Comparison of ENCODE assay signal across 8 cellular contexts in genomic region chr1:108746382-108747127, GRCh38. TPM values are rescaled to one million over a fixed set of nuclear protein-coding genes. Genes with fewer than 3 reads are reported as not detected.
A peak's percentile ranks its signal among the peaks of the same experiment; 100 is the strongest.
DNase-seq lines count a peak whose midpoint lies in the region; ATAC-seq, FAIRE-seq and TF ChIP-seq lines count a peak whose summit lies in the region.

STXBP3 (plus strand) TSS chr1:108746674; CDS start chr1:108746738, 64 bp downstream.

- H3K27me3 ChIP-seq in prostate gland (replicated peaks; ENCODE audit: insufficient read depth): no peaks in the 10 kb centered on the region

- peak within 1 kb of the TSS; percentile 98 to 99 for H3K27ac ChIP-seq in prostate gland

- intact Hi-C loops in T-helper 1 cell treated with Interleukin-12 subunit alpha and Interleukin-12 subunit beta and Interleukin-4 antibody, amounts not matched to agents 30 ng/mL and 1 ng/mL, for 36 hours (cut with micrococcal nuclease): loop anchor here (1.0 to 5.0 kb wide), 18 partner anchors 42 to 746 kb away; partner anchors contain the start of genes CLCC1, CYB561D1, PSMA5 and SARS1
- intact Hi-C loops in left cardiac atrium (cut with DNase I): loop anchor here in 1 of 2 donors (5.0 kb wide), 1 partner anchor 54 kb away; the partner anchor contains the start of gene PRPF38B
- intact Hi-C loops in prostate gland (cut with DNase I): loop anchor here (5.0 to 10.0 kb wide), 3 partner anchors 52 to 128 kb away; partner anchors contain the start of genes GPSM2 and PRPF38B

- ATAC-seq in HG02852 (IDR thresholded peaks at IDR 0.05; ENCODE audit: unreplicated experiment) (peak; percentile 91), left cardiac atrium (peak; percentile 97 to 98)

- DNase-seq in GM12891 (ENCODE audit: insufficient read length, low spot score): peak; percentile 81
- peak; percentile 98 for DNase-seq in NCI-H146 (lab: John Stamatoyannopoulos, UW)
- peak; percentile 98 for DNase-seq in amniotic stem cell (lab: John Stamatoyannopoulos, UW)
- peak; percentile 99 for DNase-seq in left cardiac atrium
- peak; percentile 97 for DNase-seq in prostate gland (ENCODE audit: low spot score)
- peak; percentile 99 for DNase-seq in urothelium cell line (ENCODE audit: low spot score)

- H3K36me3 ChIP-seq in prostate gland: no peaks in the 10 kb centered on the region

- peak; percentile 93 to 98 (median 97) for TF ChIP-seq CTCF in prostate gland (IDR thresholded peaks at IDR 0.05)

- no peaks in the 10 kb centered on the region for H3K9me3 ChIP-seq in prostate gland

- FAIRE-seq in GM12891 (lab: Jason Lieb, UNC): peak; percentile 100
- peak; percentile 99 for FAIRE-seq in urothelium cell line (lab: Jason Lieb, UNC)

- TF ChIP-seq POLR2A in GM12891 (IDR thresholded peaks at IDR 0.05; ENCODE audit: low read depth, low read length) (peak; percentile 90), prostate gland (IDR thresholded peaks at IDR 0.05) (peak; percentile 100)

- H3K4me1 ChIP-seq in prostate gland (replicated peaks): no peaks in the 10 kb centered on the region

- WGBS in prostate gland: under 1% methylated on average over 54 of the region's 71 CpGs

- peak within 1 kb of the TSS; percentile 91 to 94 for H3K4me3 ChIP-seq in prostate gland

TF ChIP-seq in GM12891, 5 proteins besides CTCF, POLR2A, EP300 and RAD21:
- TF ChIP-seq PAX5 (IDR thresholded peaks at IDR 0.05; ENCODE audit: insufficient read depth, low read length, severe bottlenecking): peak; percentile 11
- peak; percentile 83 for TF ChIP-seq TAF1 (IDR thresholded peaks at IDR 0.05; ENCODE audit: low read depth, low read length)
- peak; percentile 93 for TF ChIP-seq POLR2AphosphoS5 (IDR thresholded peaks at IDR 0.05; ENCODE audit: low read depth, low read length)
- TF ChIP-seq SPI1 (IDR thresholded peaks at IDR 0.05; ENCODE audit: low read depth, low read length): no peak
- no peak; the same call in 1 of the 2 replicates for TF ChIP-seq POU2F2 (IDR thresholded peaks at IDR 0.05; ENCODE audit: low read depth, low read length)
TF ChIP-seq in GM12891: peak in this region for 3.

RNA-seq across cellular contexts. Expression of gene STXBP3, which starts in this region (rescaled TPM):
- polyA plus RNA-seq in GM12891 (2012; ENCODE audit: low read depth, missing spikeins): 12.9 TPM
- 58.4 and 58.6 TPM in 2 replicates for total RNA-seq in T-helper 1 cell treated with Interleukin-12 subunit alpha and Interleukin-12 subunit beta and Interleukin-4 antibody, amounts not matched to agents 30 ng/mL and 1 ng/mL, for 36 hours
- total RNA-seq in left cardiac atrium: 10 to 100 TPM; 27.7 to 30.4 TPM
- total RNA-seq in prostate gland: 10 to 100 TPM; 41.1 to 55.4 TPM

Comparison
In these comparisons a context has a peak if more than half of its experiments do, and no peak if none do; other contexts are left out.
1. Peak in every context shown above with its lines: DNase-seq, ATAC-seq, H3K4me3 ChIP-seq and H3K27ac ChIP-seq.